In genomic region chr19:48660854-48661731, GRCh38 we compare ENCODE assay signal across 8 cellular contexts. TPM values are rescaled to one million over a fixed set of nuclear protein-coding genes. Genes with fewer than 3 reads are reported as not detected.
DNase-seq lines count a peak whose midpoint lies in the region; ATAC-seq and TF ChIP-seq lines count a peak whose summit lies in the region.

No MANE protein-coding gene starts in this region.

- POLR2A ChIA-PET in activated CD4-positive, alpha-beta memory T cell treated with anti-CD3 and anti-CD28 coated beads for 36 hours (lab: Charles Lee): no interaction called here

- H3K27me3 Mint-ChIP-seq in activated CD4-positive, alpha-beta memory T cell treated with anti-CD3 and anti-CD28 coated beads for 36 hours: no peaks in the 10 kb centered on the region
- H3K27me3 Mint-ChIP-seq in memory B cell: no peaks in the 10 kb centered on the region

- CTCF ChIA-PET in activated CD4-positive, alpha-beta memory T cell treated with anti-CD3 and anti-CD28 coated beads for 36 hours (lab: Charles Lee): no interaction called here

- peak; percentile 60 for ATAC-seq in GM18505 (IDR thresholded peaks at IDR 0.05; ENCODE audit: unreplicated experiment)
- peak; percentile 49 for ATAC-seq in HG03060 (IDR thresholded peaks at IDR 0.05; ENCODE audit: low read depth, unreplicated experiment)
- peak; percentile 95 for ATAC-seq in memory B cell (ENCODE audit: low read depth)

- intact Hi-C loops in activated CD4-positive, alpha-beta memory T cell treated with anti-CD3 and anti-CD28 coated beads for 36 hours (cut with micrococcal nuclease): loop anchor here (2.0 kb wide), 1 partner anchor 16 kb away; no protein-coding TSS in a partner anchor

- H3K27ac Mint-ChIP-seq in activated CD4-positive, alpha-beta memory T cell treated with anti-CD3 and anti-CD28 coated beads for 36 hours: peak overlapping the region; percentile 79
- peak overlapping the region; percentile 97 for H3K27ac Mint-ChIP-seq in memory B cell

- H3K4me3 Mint-ChIP-seq in activated CD4-positive, alpha-beta memory T cell treated with anti-CD3 and anti-CD28 coated beads for 36 hours: peak overlapping the region; percentile 55
- peak overlapping the region; percentile 79 for H3K4me3 Mint-ChIP-seq in memory B cell

- DNase-seq in 8988T (peak; percentile 92), NCI-H526 (lab: John Stamatoyannopoulos, UW) (peak; percentile 96 to 97), dermis microvascular lymphatic vessel endothelial cell (ENCODE audit: low read depth in 2 of 2) (peak; percentile 89 to 92), memory B cell (ENCODE audit: low spot score in 2 of 2) (peak; percentile 82 to 83)
- DNase-seq in activated CD4-positive, alpha-beta memory T cell treated with anti-CD3 and anti-CD28 coated beads for 36 hours: peak; percentile 86
- DNase-seq in stimulated activated CD8-positive, alpha-beta memory T cell treated with anti-CD3 and anti-CD28 coated beads, Interleukin-2, amount 100 ng/mL, for 1 hour (ENCODE audit: low read depth in 2 of 2): peak; percentile 50 to 58

- H3K9me3 Mint-ChIP-seq in activated CD4-positive, alpha-beta memory T cell treated with anti-CD3 and anti-CD28 coated beads for 36 hours: no peaks in the 10 kb centered on the region
- H3K9me3 Mint-ChIP-seq in memory B cell: no peaks in the 10 kb centered on the region

- no peak for TF ChIP-seq POLR2A in GM18505 (IDR thresholded peaks at IDR 0.05; ENCODE audit: borderline replicate concordance, extremely low read depth, insufficient read depth, insufficient read length)

- H3K4me1 Mint-ChIP-seq in activated CD4-positive, alpha-beta memory T cell treated with anti-CD3 and anti-CD28 coated beads for 36 hours (ENCODE audit: low read depth): peaks cover 9% of the 10 kb centered on the region
- H3K4me1 Mint-ChIP-seq in memory B cell: peaks cover 7% of the 10 kb centered on the region

- no peaks in the 10 kb centered on the region for H3K36me3 Mint-ChIP-seq in activated CD4-positive, alpha-beta memory T cell treated with anti-CD3 and anti-CD28 coated beads for 36 hours
- no peaks in the 10 kb centered on the region for H3K36me3 Mint-ChIP-seq in memory B cell

RNA-seq across cellular contexts. Expression of gene NTN5, which starts 11.7 kb away (rescaled TPM):
- total RNA-seq in activated CD4-positive, alpha-beta memory T cell treated with anti-CD3 and anti-CD28 coated beads for 36 hours: under 1 TPM; 0.70 to 0.74 TPM
- under 0.01 TPM in 1 of 2 replicates, not detected in the other for total RNA-seq in dermis microvascular lymphatic vessel endothelial cell

RNA-seq across cellular contexts. Expression of gene CA11, which starts 15.1 kb away (rescaled TPM):
- 10 to 100 TPM; 12.7 to 15.9 TPM for total RNA-seq in activated CD4-positive, alpha-beta memory T cell treated with anti-CD3 and anti-CD28 coated beads for 36 hours
- total RNA-seq in dermis microvascular lymphatic vessel endothelial cell: 2.6 and 4.6 TPM in 2 replicates

RNA-seq across cellular contexts. Expression of gene DBP, which starts 23.9 kb away (rescaled TPM):
- 10 to 100 TPM in 1 of 2 experiments, 1 to 10 TPM in 1; 8.3 to 10.4 TPM for total RNA-seq in activated CD4-positive, alpha-beta memory T cell treated with anti-CD3 and anti-CD28 coated beads for 36 hours
- total RNA-seq in dermis microvascular lymphatic vessel endothelial cell: 1.4 and 2.8 TPM in 2 replicates

RNA-seq across cellular contexts. Expression of gene FUT2, which starts 34.7 kb away (rescaled TPM):
- total RNA-seq in activated CD4-positive, alpha-beta memory T cell treated with anti-CD3 and anti-CD28 coated beads for 36 hours: not detected
- not detected in 2 replicates for total RNA-seq in dermis microvascular lymphatic vessel endothelial cell

RNA-seq across cellular contexts. Expression of gene SPHK2, which starts 41.8 kb away (rescaled TPM):
- total RNA-seq in activated CD4-positive, alpha-beta memory T cell treated with anti-CD3 and anti-CD28 coated beads for 36 hours: 10 to 100 TPM; 24.1 to 24.6 TPM
- total RNA-seq in dermis microvascular lymphatic vessel endothelial cell: 3.9 and 6.3 TPM in 2 replicates

Comparison
In these comparisons a context has a peak if more than half of its experiments do, and no peak if none do; other contexts are left out.
1. Peak in every context shown above with its lines: DNase-seq and ATAC-seq.